In genomic region chr3:138687236-138687635, GRCh38 we compare ENCODE assay signal across 8 cellular contexts.
DNase-seq lines count a peak whose midpoint lies in the region; ATAC-seq and TF ChIP-seq lines count a peak whose summit lies in the region.

No MANE protein-coding gene starts in this region.

- H3K4me1 ChIP-seq in DOHH2 (ENCODE audit: control insufficient read depth, low read length) = peaks cover 83% of the 10 kb centered on the region
- H3K4me1 ChIP-seq in breast epithelium = no peaks in the 10 kb centered on the region

- peaks cover 56% of the 10 kb centered on the region for H3F3A ChIP-seq in DOHH2 (ENCODE audit: control insufficient read depth, insufficient read depth)

- CTCF ChIA-PET in RWPE1 (lab: Yijun Ruan, JAX) = interaction anchor here (0.6 to 1.2 kb wide), 4 partner anchors 27 to 333 kb away, joined by 3 to 5 read pairs (median 3); no protein-coding TSS in a partner anchor

- TF ChIP-seq POLR2A in breast epithelium (IDR thresholded peaks at IDR 0.05) = no peak

- H3K4me3 ChIP-seq in DOHH2 (ENCODE audit: low read length) (peak overlapping the region; percentile 51), epithelial cell of esophagus (ENCODE audit: low read length) (no peak overlapping the region), breast epithelium (no peak overlapping the region)

- POLR2A ChIA-PET in RWPE1 (lab: Yijun Ruan, JAX; ENCODE audit: low non-redundant PET) = no interaction called here

- H3K36me3 ChIP-seq in DOHH2 (ENCODE audit: control insufficient read depth, low read length) = peaks cover 19% of the 10 kb centered on the region
- no peaks in the 10 kb centered on the region for H3K36me3 ChIP-seq in breast epithelium

- TF ChIP-seq CTCF in DOHH2 (IDR thresholded peaks at IDR 0.05; ENCODE audit: low read depth, low read length, poor library complexity, severe bottlenecking) = no peak
- TF ChIP-seq CTCF in epithelial cell of esophagus (IDR thresholded peaks at IDR 0.05; ENCODE audit: insufficient read depth, low read depth, low read length, missing control alignments) = no peak
- TF ChIP-seq CTCF in RWPE1 (conservative IDR thresholded peaks at IDR 0.05; ENCODE audit: low read depth) = no peak
- no peak for TF ChIP-seq CTCF in breast epithelium (IDR thresholded peaks at IDR 0.05)

- DNase-seq in epithelial cell of esophagus (ENCODE audit: low read depth) (peak; percentile 36), RWPE1 (ENCODE audit: low spot score) (no peak), NCI-H2029 treated with DMSO at 0.1 percent for 48 hours (lab: John Stamatoyannopoulos, UW) (no peak), breast epithelium (ENCODE audit: low spot score in 2 of 2) (no peak), NCI-H1092 (lab: John Stamatoyannopoulos, UW) (no peak)

- intact Hi-C loops in breast epithelium (cut with DNase I; ENCODE audit: low total_unique reads) = no loop called here

- H3K9me3 ChIP-seq in DOHH2 (ENCODE audit: control insufficient read depth, insufficient read depth, low read length) (no peaks in the 10 kb centered on the region), breast epithelium (no peaks in the 10 kb centered on the region)

- no peaks in the 10 kb centered on the region for H4K20me1 ChIP-seq in DOHH2 (ENCODE audit: control insufficient read depth, insufficient read depth, low read depth, low read length)

- peak; percentile 11 for ATAC-seq in GM21381 (IDR thresholded peaks at IDR 0.05; ENCODE audit: unreplicated experiment)
- ATAC-seq in HG03354 (IDR thresholded peaks at IDR 0.05; ENCODE audit: poor library complexity, severe bottlenecking, unreplicated experiment) = peak; percentile 52

- peak overlapping the region; percentile 68 for H3K4me2 ChIP-seq in DOHH2 (ENCODE audit: low read length)

- H3K27ac ChIP-seq in DOHH2 (ENCODE audit: low read depth, low read length) (peak overlapping the region; percentile 97), RWPE1 (no peak overlapping the region), breast epithelium (no peak overlapping the region)

- no peaks in the 10 kb centered on the region for H3K9me2 ChIP-seq in DOHH2 (replicated peaks; ENCODE audit: control insufficient read depth, low read length)

- no peaks in the 10 kb centered on the region for H3K27me3 ChIP-seq in DOHH2 (ENCODE audit: control insufficient read depth, low read length)
- no peaks in the 10 kb centered on the region for H3K27me3 ChIP-seq in breast epithelium

- H3K79me2 ChIP-seq in DOHH2 (ENCODE audit: control insufficient read depth, low read length) = no peaks in the 10 kb centered on the region
